ENCODE assay signal across 8 cellular contexts in genomic region chr1:244865028-244865371, GRCh38. TPM values are rescaled to one million over a fixed set of nuclear protein-coding genes. Genes with fewer than 3 reads are reported as not detected.
DNase-seq lines count a peak whose midpoint lies in the region; ATAC-seq and TF ChIP-seq lines count a peak whose summit lies in the region.

No MANE protein-coding gene starts in this region.

- intact Hi-C loops in Panc1 (cut with micrococcal nuclease; ENCODE audit: unreplicated experiment): loop anchor here (2.0 kb wide), 2 partner anchors 100 to 178 kb away; no protein-coding TSS in a partner anchor

- peak overlapping the region; percentile 100 for H3K27ac ChIP-seq in Panc1 (ENCODE audit: low read length)

- BruUV-seq in Panc1 (replicated peaks; lab: Mats Ljungman, UMichigan): TSS peak; percentile 99

- peak; percentile 54 to 94 (median 90) for DNase-seq in NCI-H1417 (lab: John Stamatoyannopoulos, UW)
- DNase-seq in NCI-H1417 treated with DMSO at 0.1 percent for 48 hours (lab: John Stamatoyannopoulos, UW): no peak
- no peak for DNase-seq in Panc1 (ENCODE audit: low read depth, low spot score)
- DNase-seq in astrocyte of the cerebellum (ENCODE audit: low read depth): no peak
- DNase-seq in kidney epithelial cell (ENCODE audit: low read depth): no peak
- DNase-seq in stimulated activated CD4-positive, alpha-beta T cell treated with anti-CD3 and anti-CD28 coated beads, Interleukin-4, amount 100 ng/mL, for 48 hours (ENCODE audit: low read depth in 2 of 2): peak; percentile 19 to 29

- H3K4me1 ChIP-seq in Panc1 (ENCODE audit: control insufficient read depth, insufficient read depth, low read length): peaks cover 30% of the 10 kb centered on the region

- POLR2A ChIA-PET in Panc1 (lab: Charles Lee): interaction anchor here (0.6 to 1.3 kb wide), 6 partner anchors 29 to 178 kb away, joined by 3 to 7 read pairs (median 3); partner anchors contain the start of gene COX20

- peak; percentile 20 for ATAC-seq in Panc1
- no peak for ATAC-seq in HG03135 (IDR thresholded peaks at IDR 0.05; ENCODE audit: unreplicated experiment)
- no peak for ATAC-seq in HG03520 (IDR thresholded peaks at IDR 0.05; ENCODE audit: unreplicated experiment)

- H3K4me3 ChIP-seq in Panc1 (ENCODE audit: low read depth in 2 of 2, low read length in 2 of 2) (peak overlapping the region; percentile 77 to 79), astrocyte of the cerebellum (ENCODE audit: low read depth, low read length) (peak overlapping the region; percentile 85), kidney epithelial cell (ENCODE audit: low read depth, low read length) (peak overlapping the region; percentile 42)

- no peak for TF ChIP-seq CTCF in Panc1 (IDR thresholded peaks at IDR 0.05)
- TF ChIP-seq CTCF in astrocyte of the cerebellum (IDR thresholded peaks at IDR 0.05; ENCODE audit: low read depth, low read length, missing control alignments): no peak
- no peak for TF ChIP-seq CTCF in kidney epithelial cell (IDR thresholded peaks at IDR 0.05; ENCODE audit: insufficient read depth, low read length, poor library complexity, severe bottlenecking)

- in situ Hi-C loops in Panc1 (cut with HindIII; ENCODE audit: low pct_unique_long_range_greater_than_20kb, low sequenced_read_pairs): no loop called here
- in situ Hi-C loops in astrocyte of the cerebellum (cut with HindIII; ENCODE audit: low sequenced_read_pairs): no loop called here

- peaks cover 27% of the 10 kb centered on the region for H3K36me3 ChIP-seq in Panc1 (ENCODE audit: control insufficient read depth, insufficient read depth, low read length)
- H3K36me3 ChIP-seq in kidney epithelial cell (ENCODE audit: control insufficient read depth, insufficient read depth, low read length): no peaks in the 10 kb centered on the region

- CTCF ChIA-PET in Panc1 (lab: Charles Lee): interaction anchor here (0.5 kb wide), 1 partner anchor 26 kb away, joined by 3 read pairs; no protein-coding TSS in a partner anchor

- H3K9me3 ChIP-seq in Panc1 (ENCODE audit: control insufficient read depth, insufficient read depth, low read depth, low read length): no peaks in the 10 kb centered on the region

- H3K27me3 ChIP-seq in Panc1 (ENCODE audit: control insufficient read depth, insufficient read depth, low read length): no peaks in the 10 kb centered on the region
- no peaks in the 10 kb centered on the region for H3K27me3 ChIP-seq in kidney epithelial cell (ENCODE audit: control insufficient read depth, insufficient read depth, low read length)

RNA-seq across cellular contexts. Expression of gene HNRNPU, which starts 0.7 kb away (rescaled TPM):
- total RNA-seq in Panc1 (2021; ENCODE audit: unreplicated experiment): 361 TPM
- 321 TPM for polyA plus RNA-seq in Panc1 (2012; ENCODE audit: insufficient read length)
- total RNA-seq in kidney epithelial cell: 271 and 358 TPM in 2 replicates

RNA-seq across cellular contexts. Expression of gene COX20, which starts 29.5 kb away (rescaled TPM):
- total RNA-seq in Panc1 (2021; ENCODE audit: unreplicated experiment) (55.0 TPM), kidney epithelial cell (25.1 and 30.2 TPM in 2 replicates)
- polyA plus RNA-seq in Panc1 (2012; ENCODE audit: insufficient read length): 47.0 TPM

Comparison
In these comparisons a context has a peak if more than half of its experiments do, and no peak if none do; other contexts are left out.
1. DNase-seq: peak in NCI-H1417 (3 of 3) and stimulated activated CD4-positive, alpha-beta T cell treated with anti-CD3 and anti-CD28 coated beads, Interleukin-4, amount 100 ng/mL, for 48 hours (2 of 2); none in NCI-H1417 treated with DMSO at 0.1 percent for 48 hours (single experiment), Panc1 (single experiment), astrocyte of the cerebellum (single experiment) and kidney epithelial cell (single experiment).
2. Peak in every context shown above with its lines, with median percentiles within 50 percentile points of each other: H3K4me3 ChIP-seq.